1 cellular context compared by ENCODE assay signal in genomic region chr2:239751719-239752355, GRCh38.
TF ChIP-seq lines count a peak whose summit lies in the region.

No MANE protein-coding gene starts in this region.

TF ChIP-seq in K562, 482 proteins besides CTCF, POLR2A, EP300 and RAD21 (continued from another document):
- TF ChIP-seq SNRNP70 (optimal IDR thresholded peaks at IDR 0.05; ENCODE audit: low read depth, low read length) = no peak
- no peak for TF ChIP-seq CEBPG (CRISPR knock-in tag; IDR thresholded peaks at IDR 0.05)
- TF ChIP-seq CEBPG (tag; conservative IDR thresholded peaks at IDR 0.05 in 1 of 2, IDR thresholded peaks at IDR 0.05 in 1 of 2) = no peak
- TF ChIP-seq, protein P1, sequence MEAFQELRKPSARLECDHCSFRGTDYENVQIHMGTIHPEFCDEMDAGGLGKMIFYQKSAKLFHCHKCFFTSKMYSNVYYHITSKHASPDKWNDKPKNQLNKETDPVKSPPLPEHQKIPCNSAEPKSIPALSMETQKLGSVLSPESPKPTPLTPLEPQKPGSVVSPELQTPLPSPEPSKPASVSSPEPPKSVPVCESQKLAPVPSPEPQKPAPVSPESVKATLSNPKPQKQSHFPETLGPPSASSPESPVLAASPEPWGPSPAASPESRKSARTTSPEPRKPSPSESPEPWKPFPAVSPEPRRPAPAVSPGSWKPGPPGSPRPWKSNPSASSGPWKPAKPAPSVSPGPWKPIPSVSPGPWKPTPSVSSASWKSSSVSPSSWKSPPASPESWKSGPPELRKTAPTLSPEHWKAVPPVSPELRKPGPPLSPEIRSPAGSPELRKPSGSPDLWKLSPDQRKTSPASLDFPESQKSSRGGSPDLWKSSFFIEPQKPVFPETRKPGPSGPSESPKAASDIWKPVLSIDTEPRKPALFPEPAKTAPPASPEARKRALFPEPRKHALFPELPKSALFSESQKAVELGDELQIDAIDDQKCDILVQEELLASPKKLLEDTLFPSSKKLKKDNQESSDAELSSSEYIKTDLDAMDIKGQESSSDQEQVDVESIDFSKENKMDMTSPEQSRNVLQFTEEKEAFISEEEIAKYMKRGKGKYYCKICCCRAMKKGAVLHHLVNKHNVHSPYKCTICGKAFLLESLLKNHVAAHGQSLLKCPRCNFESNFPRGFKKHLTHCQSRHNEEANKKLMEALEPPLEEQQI (IDR thresholded peaks at IDR 0.05) = no peak
- no peak for TF ChIP-seq ZNF217 (CRISPR knock-in tag; IDR thresholded peaks at IDR 0.05)
- 0 out of 2 replicates have a peak, but pooled peaks have one; percentile 14 for TF ChIP-seq EGR1 (conservative IDR thresholded peaks at IDR 0.05)
- TF ChIP-seq, protein P2, sequence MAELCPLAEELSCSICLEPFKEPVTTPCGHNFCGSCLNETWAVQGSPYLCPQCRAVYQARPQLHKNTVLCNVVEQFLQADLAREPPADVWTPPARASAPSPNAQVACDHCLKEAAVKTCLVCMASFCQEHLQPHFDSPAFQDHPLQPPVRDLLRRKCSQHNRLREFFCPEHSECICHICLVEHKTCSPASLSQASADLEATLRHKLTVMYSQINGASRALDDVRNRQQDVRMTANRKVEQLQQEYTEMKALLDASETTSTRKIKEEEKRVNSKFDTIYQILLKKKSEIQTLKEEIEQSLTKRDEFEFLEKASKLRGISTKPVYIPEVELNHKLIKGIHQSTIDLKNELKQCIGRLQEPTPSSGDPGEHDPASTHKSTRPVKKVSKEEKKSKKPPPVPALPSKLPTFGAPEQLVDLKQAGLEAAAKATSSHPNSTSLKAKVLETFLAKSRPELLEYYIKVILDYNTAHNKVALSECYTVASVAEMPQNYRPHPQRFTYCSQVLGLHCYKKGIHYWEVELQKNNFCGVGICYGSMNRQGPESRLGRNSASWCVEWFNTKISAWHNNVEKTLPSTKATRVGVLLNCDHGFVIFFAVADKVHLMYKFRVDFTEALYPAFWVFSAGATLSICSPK (IDR thresholded peaks at IDR 0.05; ENCODE audit: borderline replicate concordance) = no peak
- no peak for TF ChIP-seq SIX5 (IDR thresholded peaks at IDR 0.05; ENCODE audit: borderline replicate concordance in 1 of 2, insufficient read depth in 1 of 2, low read depth in 1 of 2, low read length in 2 of 2)
- peak; percentile 50; the same call in 1 of the 2 replicates for TF ChIP-seq SAFB (IDR thresholded peaks at IDR 0.05; ENCODE audit: borderline replicate concordance, low read depth, low read length)
- TF ChIP-seq, protein P3, sequence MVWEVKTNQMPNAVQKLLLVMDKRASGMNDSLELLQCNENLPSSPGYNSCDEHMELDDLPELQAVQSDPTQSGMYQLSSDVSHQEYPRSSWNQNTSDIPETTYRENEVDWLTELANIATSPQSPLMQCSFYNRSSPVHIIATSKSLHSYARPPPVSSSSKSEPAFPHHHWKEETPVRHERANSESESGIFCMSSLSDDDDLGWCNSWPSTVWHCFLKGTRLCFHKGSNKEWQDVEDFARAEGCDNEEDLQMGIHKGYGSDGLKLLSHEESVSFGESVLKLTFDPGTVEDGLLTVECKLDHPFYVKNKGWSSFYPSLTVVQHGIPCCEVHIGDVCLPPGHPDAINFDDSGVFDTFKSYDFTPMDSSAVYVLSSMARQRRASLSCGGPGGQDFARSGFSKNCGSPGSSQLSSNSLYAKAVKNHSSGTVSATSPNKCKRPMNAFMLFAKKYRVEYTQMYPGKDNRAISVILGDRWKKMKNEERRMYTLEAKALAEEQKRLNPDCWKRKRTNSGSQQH (CRISPR knock-in tag; IDR thresholded peaks at IDR 0.05) = no peak
- no peak for TF ChIP-seq MEF2A (IDR thresholded peaks at IDR 0.05; ENCODE audit: control insufficient read depth, low read depth, low read length)
